ENCODE assay signal across 19 cellular contexts in genomic region chr9:35935755-35936509, GRCh38. TPM values are rescaled to one million over a fixed set of nuclear protein-coding genes. Genes with fewer than 3 reads are reported as not detected.
DNase-seq lines count a peak whose midpoint lies in the region; ATAC-seq and TF ChIP-seq lines count a peak whose summit lies in the region.
"Had no signal": no experiment of that assay in that cellular context is flagged by ENCODE, and none has a peak within 500 bp of the region (broad histone marks: within the 10 kb centered on the region; RNA-seq: fewer than 3 reads in every experiment).

No MANE protein-coding gene starts in this region.

- H3K4me3 Mint-ChIP-seq in HFFc6: no peak overlapping the region
- H3K4me3 Mint-ChIP-seq: T-helper 1 cell treated with Interleukin-12 subunit alpha and Interleukin-12 subunit beta and Interleukin-4 antibody, amounts not matched to agents 30 μg/mL and 1 μg/mL, for 36 hours had no signal

- peaks cover 4% of the 10 kb centered on the region for H3K9me3 Mint-ChIP-seq in HFFc6

- TF ChIP-seq CTCF in HFFc6 (IDR thresholded peaks at IDR 0.05): no peak

- H3K27me3 Mint-ChIP-seq in HFFc6 (ENCODE audit: insufficient read depth): no peaks in the 10 kb centered on the region

- H3K36me3 Mint-ChIP-seq in HFFc6 (ENCODE audit: low read depth): peaks cover 8% of the 10 kb centered on the region

- in situ Hi-C loops in ACHN (cut with HindIII; ENCODE audit: low pct_ligation_motif_present, low pct_unique_long_range_greater_than_20kb, low sequenced_read_pairs): no loop called here

- H3K4me1 Mint-ChIP-seq in HFFc6 (ENCODE audit: low read depth): peaks cover 76% of the 10 kb centered on the region

- no peak for ATAC-seq in GM21576 (IDR thresholded peaks at IDR 0.05; ENCODE audit: unreplicated experiment)
- ATAC-seq: activated naive CD4-positive, alpha-beta T cell treated with anti-CD3 and anti-CD28 coated beads, Interleukin-2, amount 50 U/mL, for 72 hours; GM12878 had no signal

- DNase-seq in ACHN: peak; percentile 17
- peak; percentile 74 for DNase-seq in HFFc6
- peak; percentile 92 for DNase-seq in astrocyte of the hippocampus (ENCODE audit: low read depth, low spot score)
- DNase-seq in kidney glomerular epithelial cell (lab: John Stamatoyannopoulos, UW): peak; percentile 68
- DNase-seq in stimulated activated CD4-positive, alpha-beta T cell treated with anti-CD3 and anti-CD28 coated beads, Interleukin-1b, Interleukin-23, amount 100 ng/mL, for 48 hours: no peak
- DNase-seq in ecto neural progenitor cell (ENCODE audit: low spot score): no peak
- no peak for DNase-seq in effector CD8-positive, alpha-beta T cell (lab: John Stamatoyannopoulos, UW)
- DNase-seq: activated CD4-positive, alpha-beta T cell treated with anti-CD3 and anti-CD28 coated beads for 1 hour; BE2C; DMS79 treated with DMSO at 0.1 percent for 48 hours; esophagus squamous epithelium; mesendoderm; NCI-H1105; NCI-H2227 treated with DMSO at 0.1 percent for 48 hours; spleen had no signal

- H3K27ac Mint-ChIP-seq in HFFc6: peak overlapping the region; percentile 83
- H3K27ac Mint-ChIP-seq: activated naive CD4-positive, alpha-beta T cell treated with anti-CD3 and anti-CD28 coated beads, Interleukin-2, amount 50 U/mL, for 72 hours; T-helper 1 cell treated with Interleukin-12 subunit alpha and Interleukin-12 subunit beta and Interleukin-4 antibody, amounts not matched to agents 30 μg/mL and 1 μg/mL, for 36 hours had no signal

RNA-seq across cellular contexts. Expression of gene OR2S2, which starts 22.0 kb away (rescaled TPM):
- total RNA-seq in HFFc6 (2021; fragmentation: NEBNext Ultra II Directional; extraction: Animal tissue kit (Norgen Biotek cat#: 25700)): not detected
- total RNA-seq: activated naive CD4-positive, alpha-beta T cell treated with anti-CD3 and anti-CD28 coated beads, Interleukin-2, amount 50 U/mL, for 72 hours; esophagus squamous epithelium; GM12878; spleen had no signal

RNA-seq across cellular contexts. Expression of gene SPAAR, which starts 26.6 kb away (rescaled TPM):
- under 1 TPM in 5 of 6 experiments, not detected in 1; 0.19 to 0.34 (median 0.23) TPM for total RNA-seq in HFFc6 (2021; fragmentation: NEBNext Ultra II Directional; extraction: Animal tissue kit (Norgen Biotek cat#: 25700))
- total RNA-seq: activated naive CD4-positive, alpha-beta T cell treated with anti-CD3 and anti-CD28 coated beads, Interleukin-2, amount 50 U/mL, for 72 hours; GM12878 had no signal

RNA-seq across cellular contexts. Expression of gene HRCT1, which starts 29.9 kb away (rescaled TPM):
- 1 to 10 TPM; 2.5 to 4.1 (median 3.3) TPM for total RNA-seq in HFFc6 (2021; fragmentation: NEBNext Ultra II Directional; extraction: Animal tissue kit (Norgen Biotek cat#: 25700))
- total RNA-seq: activated naive CD4-positive, alpha-beta T cell treated with anti-CD3 and anti-CD28 coated beads, Interleukin-2, amount 50 U/mL, for 72 hours; GM12878 had no signal

Comparison
In these comparisons a context has a peak if more than half of its experiments do, and no peak if none do; other contexts are left out.
1. DNase-seq: peak in ACHN (single experiment), HFFc6 (single experiment), astrocyte of the hippocampus (single experiment) and kidney glomerular epithelial cell (single experiment); none in stimulated activated CD4-positive, alpha-beta T cell treated with anti-CD3 and anti-CD28 coated beads, Interleukin-1b, Interleukin-23, amount 100 ng/mL, for 48 hours (single experiment), ecto neural progenitor cell (single experiment) and effector CD8-positive, alpha-beta T cell (single experiment).